In the genomic region with DNA sequence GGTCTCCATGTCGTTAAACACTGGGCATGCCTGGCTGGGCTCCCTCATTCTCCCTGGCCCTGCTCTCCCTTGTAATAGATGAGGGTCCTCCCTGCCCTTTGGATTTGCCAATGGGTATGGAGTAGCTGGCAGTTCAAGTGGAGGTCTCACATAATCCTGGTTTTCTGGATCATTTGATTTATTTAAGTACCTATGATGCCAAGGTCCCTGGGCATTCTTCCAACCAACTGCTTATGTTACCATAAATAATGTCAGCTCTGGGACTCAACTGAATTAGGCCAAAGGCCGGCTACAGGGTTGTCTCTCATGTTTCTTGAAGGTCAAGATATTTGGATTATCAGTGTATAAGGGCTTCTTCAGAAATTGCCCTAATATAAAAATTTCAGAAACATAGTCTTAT, we compare ENCODE assay signal across 25 cellular contexts.
A peak's percentile ranks its signal among the peaks of the same experiment; 100 is the strongest.
DNase-seq lines count a peak whose midpoint lies in the region; ATAC-seq, FAIRE-seq and TF ChIP-seq lines count a peak whose summit lies in the region.
"Had no signal": no experiment of that assay in that cellular context is flagged by ENCODE, and none has a peak within 500 bp of the region (broad histone marks: within the 10 kb centered on the region; RNA-seq: fewer than 3 reads in every experiment).

No MANE protein-coding gene starts in this region.

- no peak for TF ChIP-seq CTCF in H1 (IDR thresholded peaks at IDR 0.05; ENCODE audit: control extremely low read depth in 1 of 3, insufficient read depth in 1 of 3, low read depth in 1 of 3, low read length in 3 of 3)

- H2AFZ ChIP-seq in H1 (ENCODE audit: low read length) = no peak overlapping the region
- H2AFZ ChIP-seq: PC-9 had no signal

- no peak overlapping the region for H3K4me2 ChIP-seq in H1 (ENCODE audit: insufficient read depth in 1 of 2, low read depth in 2 of 2, low read length in 2 of 2)
- H3K4me2 ChIP-seq: PC-9 had no signal

- no peak for TF ChIP-seq RAD21 in H1 (IDR thresholded peaks at IDR 0.05 in 1 of 2, conservative IDR thresholded peaks at IDR 0.05 in 1 of 2; ENCODE audit: low read depth in 2 of 2, low read length in 2 of 2)

- no peak overlapping the region for H3K9ac ChIP-seq in H1 (replicated peaks in 1 of 4; ENCODE audit: extremely low read depth in 1 of 4, low read depth in 3 of 4, low read length in 3 of 4)

- H2BK20ac ChIP-seq in H1 (ENCODE audit: low read length) = 0 out of 2 replicates have a peak overlapping the region, but pooled peaks have one; percentile 26

- no peak overlapping the region for H2BK120ac ChIP-seq in H1 (replicated peaks; ENCODE audit: low read depth, low read length)

- H3K36me3 ChIP-seq in H1 (ENCODE audit: control insufficient read depth in 2 of 4, insufficient read depth in 4 of 4, low read length in 3 of 4) (no peaks in the 10 kb centered on the region), H7 (replicated peaks; ENCODE audit: control insufficient read depth, insufficient read depth, low read length) (no peaks in the 10 kb centered on the region)
- H3K36me3 ChIP-seq: lower lobe of right lung, ovary, vagina had no signal

- H3K4me3 ChIP-seq in H1 (ENCODE audit: extremely low read depth in 1 of 4, insufficient read depth in 2 of 4, low read depth in 3 of 4, low read length in 4 of 4) (no peak overlapping the region), H7 (ENCODE audit: insufficient read depth, low read depth, low read length) (no peak overlapping the region)
- H3K4me3 ChIP-seq: body of pancreas, GM12878, lower lobe of right lung, mucosa of descending colon, ovary, PC-9, testis, vagina had no signal

- no peaks in the 10 kb centered on the region for H3K79me2 ChIP-seq in H1 (ENCODE audit: control insufficient read depth in 1 of 2, insufficient read depth in 2 of 2, low read length in 2 of 2)

- no peak for ATAC-seq in GM18502 (IDR thresholded peaks at IDR 0.05; ENCODE audit: poor library complexity, unreplicated experiment)
- ATAC-seq: activated CD8-positive, alpha-beta T cell treated with anti-CD3 and anti-CD28 coated beads for 36 hours; body of pancreas; GM12878; lower lobe of right lung; mucosa of descending colon; right cardiac atrium had no signal

- TF ChIP-seq EP300 in H1 (IDR thresholded peaks at IDR 0.05; ENCODE audit: borderline replicate concordance in 1 of 2, low read depth in 2 of 2, low read length in 2 of 2) = no peak

- H3K79me1 ChIP-seq in H1 (ENCODE audit: low read depth, low read length) = no peaks in the 10 kb centered on the region

- no peak overlapping the region for H2BK12ac ChIP-seq in H1 (ENCODE audit: low read depth, low read length)

- CTCF ChIA-PET in H1 (lab: Charles Lee; ENCODE audit: partially characterized antibody) = no interaction called here

- H3K27me3 ChIP-seq in H1 (replicated peaks in 1 of 4; ENCODE audit: control insufficient read depth in 3 of 4, extremely low read depth in 1 of 4, insufficient read depth in 3 of 4, low read length in 3 of 4) (no peaks in the 10 kb centered on the region), H7 (ENCODE audit: control insufficient read depth, insufficient read depth, low read length) (no peaks in the 10 kb centered on the region)
- H3K27me3 ChIP-seq: body of pancreas, ovary, testis, vagina had no signal

- H4K91ac ChIP-seq in H1 (replicated peaks; ENCODE audit: insufficient read length, low read length) = no peak overlapping the region

- H3K56ac ChIP-seq in H1 (replicated peaks; ENCODE audit: insufficient read length, low read depth, low read length) = no peak overlapping the region

- peak; percentile 56 for DNase-seq in DMS79 (lab: John Stamatoyannopoulos, UW)
- DNase-seq in HTR-8/SVneo (ENCODE audit: insufficient read length, low spot score) = peak; percentile 2
- peak; percentile 32 for DNase-seq in NCI-H2171 (lab: John Stamatoyannopoulos, UW)
- no peak for DNase-seq in H1 (ENCODE audit: low read depth in 1 of 2, low spot score in 2 of 2)
- no peak for DNase-seq in H7
- DNase-seq in CD1c-positive myeloid dendritic cell (ENCODE audit: extremely low spot score) = no peak
- DNase-seq: activated CD4-positive, alpha-beta T cell treated with anti-CD3 and anti-CD28 coated beads for 1 hour; activated CD8-positive, alpha-beta T cell treated with anti-CD3 and anti-CD28 coated beads for 36 hours; body of pancreas; CD4-positive, CD25-positive, alpha-beta regulatory T cell; H9; lower lobe of right lung; mucosa of descending colon; NCI-H345; NK-92 treated with Interleukin-12 subunit alpha and Interleukin-12 subunit beta, amount 100 ng/mL, for 24 hours; ovary; PC-9; right cardiac atrium; SIG-M5; stimulated activated CD4-positive, alpha-beta T cell treated with anti-CD3 and anti-CD28 coated beads, Interleukin-4, amount 100 ng/mL, for 24 hours; stimulated activated naive CD4-positive, alpha-beta T cell; testis had no signal

- H2BK5ac ChIP-seq in H1 (ENCODE audit: low read depth, low read length) = no peak overlapping the region

- H4K8ac ChIP-seq in H1 (ENCODE audit: extremely low read depth, insufficient read depth, low read length) = no peak overlapping the region

- H3K14ac ChIP-seq in H1 (ENCODE audit: insufficient read length) = no peak overlapping the region

- peaks cover 2 to 10% (median 8%) of the 10 kb centered on the region in 4 experiments for H3K4me1 ChIP-seq in H1 (replicated peaks in 1 of 4; ENCODE audit: control insufficient read depth in 3 of 4, insufficient read depth in 4 of 4, low read length in 3 of 4)
- H3K4me1 ChIP-seq: lower lobe of right lung, testis, vagina had no signal

- no peak overlapping the region for H3K23ac ChIP-seq in H1 (ENCODE audit: insufficient read length)

- H3K4ac ChIP-seq in H1 (replicated peaks; ENCODE audit: insufficient read length, low read depth, low read length) = no peak overlapping the region

- POLR2A ChIA-PET in H1 (lab: Charles Lee; ENCODE audit: partially characterized antibody) = no interaction called here

- no peak overlapping the region for H2AK5ac ChIP-seq in H1 (ENCODE audit: low read depth, low read length)

- no peak overlapping the region for H3K18ac ChIP-seq in H1 (ENCODE audit: extremely low read depth, low read length)

- no peaks in the 10 kb centered on the region; the same call in 1 of the 2 replicates for H3K23me2 ChIP-seq in H1 (ENCODE audit: low read depth, low read length)

- H4K5ac ChIP-seq in H1 (ENCODE audit: insufficient read length, low read depth, low read length) = no peak overlapping the region

- no peak overlapping the region for H3K27ac ChIP-seq in H1 (ENCODE audit: low read depth, low read length)
- H3K27ac ChIP-seq: body of pancreas, lower lobe of right lung, ovary, PC-9, testis, vagina had no signal

- TF ChIP-seq POLR2A in H1 (IDR thresholded peaks at IDR 0.05; ENCODE audit: control extremely low read depth in 1 of 2, low read depth in 2 of 2, low read length in 2 of 2) = no peak

- no peaks in the 10 kb centered on the region for H4K20me1 ChIP-seq in H1 (replicated peaks in 1 of 2; ENCODE audit: control insufficient read depth in 1 of 2, insufficient read depth in 2 of 2, low read length in 2 of 2)

- H3K9me3 ChIP-seq in H1 (ENCODE audit: insufficient read depth in 2 of 2, low read depth in 1 of 2, low read length in 1 of 2) = no peaks in the 10 kb centered on the region
- H3K9me3 ChIP-seq: body of pancreas, lower lobe of right lung, mucosa of descending colon, ovary, testis, vagina had no signal

- FAIRE-seq in HTR-8/SVneo (lab: Jason Lieb, UNC) (no peak), H1 (lab: Jason Lieb, UNC) (no peak)
- FAIRE-seq: GM12878 had no signal

- 90% methylated on average over 2 of the region's 2 CpGs; no CpG with 5 or more reads in 1 of the 2 experiments for WGBS in H1 (ENCODE audit: extremely low coverage in 1 of 2, insufficient coverage in 1 of 2, insufficient read length in 1 of 2, insufficient replicate concordance in 2 of 2, low coverage in 1 of 2, low lambda C conversion rate in 2 of 2, missing lambda C conversion rate in 1 of 2), 2 experiments

- no peak overlapping the region for H2BK15ac ChIP-seq in H1 (ENCODE audit: low read length)

TF ChIP-seq in H1, 55 proteins besides CTCF, POLR2A, EP300 and RAD21 (continues in another document):
- no peak for TF ChIP-seq ASH2L (IDR thresholded peaks at IDR 0.05; ENCODE audit: low read length)
- TF ChIP-seq RNF2 (IDR thresholded peaks at IDR 0.05; ENCODE audit: borderline replicate concordance, low read depth, low read length, missing control alignments, poor library complexity, severe bottlenecking) = no peak
- no peak for TF ChIP-seq POU5F1 (IDR thresholded peaks at IDR 0.05; ENCODE audit: low read depth, low read length)
- no peak for TF ChIP-seq JUND (IDR thresholded peaks at IDR 0.05; ENCODE audit: low read length)
- TF ChIP-seq BCL11A (IDR thresholded peaks at IDR 0.05; ENCODE audit: low read depth in 2 of 2, low read length in 2 of 2) = no peak
- TF ChIP-seq TCF12 (IDR thresholded peaks at IDR 0.05; ENCODE audit: low read depth, low read length) = no peak
- no peak for TF ChIP-seq SIX5 (IDR thresholded peaks at IDR 0.05; ENCODE audit: low read depth, low read length)

Comparison
In these comparisons a context has a peak if more than half of its experiments do, and no peak if none do; other contexts are left out.
1. DNase-seq: peak in DMS79 (single experiment), HTR-8/SVneo (single experiment) and NCI-H2171 (single experiment); none in H1 (0 of 2), H7 (single experiment) and CD1c-positive myeloid dendritic cell (single experiment).